ENCODE assay signal across 10 cellular contexts in the genomic region with DNA sequence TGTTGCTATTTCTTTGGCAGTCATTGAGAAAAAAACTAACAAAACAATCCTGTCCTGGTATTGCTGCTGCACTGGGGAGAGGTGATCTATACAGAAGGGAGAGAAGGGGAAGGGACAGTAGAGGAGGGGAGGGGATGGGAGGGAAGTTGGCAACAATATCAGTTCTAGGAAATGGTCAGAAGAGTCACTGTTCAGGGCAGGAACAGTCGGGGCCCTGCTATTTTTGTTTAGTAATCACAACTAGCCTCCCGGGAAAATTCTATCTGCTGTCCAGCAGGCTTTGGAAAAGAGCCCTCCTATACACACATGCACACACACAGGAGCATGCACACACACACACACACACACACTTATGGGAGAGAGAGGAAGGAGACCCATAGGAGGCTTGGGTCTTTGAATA.
DNase-seq lines count a peak whose midpoint lies in the region; ATAC-seq, FAIRE-seq and TF ChIP-seq lines count a peak whose summit lies in the region.
"Had no signal": no experiment of that assay in that cellular context is flagged by ENCODE, and none has a peak within 500 bp of the region (broad histone marks: within the 10 kb centered on the region; RNA-seq: fewer than 3 reads in every experiment).

No MANE protein-coding gene starts in this region.

- ATAC-seq in SK-N-SH treated with all-trans-retinoic acid at 6 μM for 48 hours, result no peak
- ATAC-seq in GM18505 (IDR thresholded peaks at IDR 0.05; ENCODE audit: unreplicated experiment), result no peak

- H3K27ac Mint-ChIP-seq in activated naive CD8-positive, alpha-beta T cell treated with anti-CD3 and anti-CD28 coated beads for 36 hours, result peak overlapping the region; percentile 96

- H3K9ac ChIP-seq in SK-N-SH (no peak overlapping the region), keratinocyte (ENCODE audit: control insufficient read depth, extremely low read depth, insufficient read depth, low read length) (no peak overlapping the region)

- dilution Hi-C loops in keratinocyte (cut with MboI; ENCODE audit: extremely low pct_ligation_motif_present, low sequenced_read_pairs), result no loop called here

- H3K4me1 ChIP-seq in SK-N-SH (ENCODE audit: control insufficient read depth in 1 of 2, insufficient read depth in 2 of 2, low read depth in 1 of 2, low read length in 1 of 2), result peaks cover 0 to 15% of the 10 kb centered on the region in 2 experiments; a peak in 2 of 4 replicates
- peaks cover 8% of the 10 kb centered on the region for H3K4me1 ChIP-seq in keratinocyte (ENCODE audit: control insufficient read depth, extremely low read depth, insufficient read depth, low read length)
- peaks cover 42% of the 10 kb centered on the region for H3K4me1 ChIP-seq in suprapubic skin

- TF ChIP-seq POLR2A in suprapubic skin (IDR thresholded peaks at IDR 0.05) (no peak), GM18505 (IDR thresholded peaks at IDR 0.05; ENCODE audit: borderline replicate concordance, extremely low read depth, insufficient read depth, insufficient read length) (no peak)

- TF ChIP-seq CTCF in SK-N-SH (IDR thresholded peaks at IDR 0.05), result no peak
- TF ChIP-seq CTCF in keratinocyte (optimal IDR thresholded peaks at IDR 0.05 in 1 of 3, IDR thresholded peaks at IDR 0.05 in 1 of 3, conservative IDR thresholded peaks at IDR 0.05 in 1 of 3; ENCODE audit: extremely low read depth in 1 of 3, insufficient read depth in 2 of 3, low read length in 3 of 3), result no peak
- no peak for TF ChIP-seq CTCF in suprapubic skin (IDR thresholded peaks at IDR 0.05)

- no peaks in the 10 kb centered on the region for H3K9me2 ChIP-seq in SK-N-SH

- peak overlapping the region; percentile 77 for H3K4me2 ChIP-seq in SK-N-SH
- no peak overlapping the region for H3K4me2 ChIP-seq in keratinocyte (ENCODE audit: control insufficient read depth, extremely low read depth, insufficient read depth, low read depth, low read length)

- H3K36me3 Mint-ChIP-seq in activated naive CD8-positive, alpha-beta T cell treated with anti-CD3 and anti-CD28 coated beads for 36 hours, result peaks cover 54% of the 10 kb centered on the region

- peaks cover 23% of the 10 kb centered on the region for H3K4me1 Mint-ChIP-seq in activated naive CD8-positive, alpha-beta T cell treated with anti-CD3 and anti-CD28 coated beads for 36 hours

- H3K36me3 ChIP-seq in SK-N-SH (replicated peaks in 1 of 2; ENCODE audit: control insufficient read depth in 1 of 2, insufficient read depth in 2 of 2, low read length in 1 of 2) (peaks cover 7 to 29% of the 10 kb centered on the region in 2 experiments), keratinocyte (ENCODE audit: control insufficient read depth in 2 of 2, extremely low read depth in 1 of 2, insufficient read depth in 2 of 2, low read length in 2 of 2) (no peaks in the 10 kb centered on the region), suprapubic skin (no peaks in the 10 kb centered on the region)
- H3K36me3 ChIP-seq: MG63 had no signal

- H3K4me3 Mint-ChIP-seq in activated naive CD8-positive, alpha-beta T cell treated with anti-CD3 and anti-CD28 coated beads for 36 hours, result peak overlapping the region; percentile 89

- TF ChIP-seq EP300 in SK-N-SH (IDR thresholded peaks at IDR 0.05; ENCODE audit: borderline replicate concordance in 1 of 2, low read depth in 1 of 2, low read length in 1 of 2), result no peak
- no peak for TF ChIP-seq EP300 in suprapubic skin (IDR thresholded peaks at IDR 0.05)

- H3K27me3 Mint-ChIP-seq in activated naive CD8-positive, alpha-beta T cell treated with anti-CD3 and anti-CD28 coated beads for 36 hours, result no peaks in the 10 kb centered on the region

- 80% methylated on average over 1 of the region's 2 CpGs for WGBS in SK-N-SH (ENCODE audit: low lambda C conversion rate)
- 11% methylated on average over 2 of the region's 2 CpGs for WGBS in suprapubic skin

- TF ChIP-seq RAD21 in SK-N-SH (IDR thresholded peaks at IDR 0.05; ENCODE audit: low read length), result no peak

- H3K9me3 Mint-ChIP-seq in activated naive CD8-positive, alpha-beta T cell treated with anti-CD3 and anti-CD28 coated beads for 36 hours, result peaks cover 11% of the 10 kb centered on the region

- H3F3A ChIP-seq in SK-N-SH (replicated peaks; ENCODE audit: insufficient read depth), result peaks cover 4% of the 10 kb centered on the region

- H3K9me3 ChIP-seq in SK-N-SH (peaks cover 13% of the 10 kb centered on the region), keratinocyte (ENCODE audit: control insufficient read depth, low read depth, low read length) (no peaks in the 10 kb centered on the region), suprapubic skin (no peaks in the 10 kb centered on the region)

- H4K20me1 ChIP-seq in SK-N-SH (ENCODE audit: insufficient read depth), result no peaks in the 10 kb centered on the region
- H4K20me1 ChIP-seq in keratinocyte (ENCODE audit: control insufficient read depth, extremely low read depth, insufficient read depth, low read length), result no peaks in the 10 kb centered on the region

- H3K9me1 ChIP-seq in keratinocyte (ENCODE audit: control insufficient read depth, extremely low read depth, insufficient read depth, low read length), result no peaks in the 10 kb centered on the region

- no peaks in the 10 kb centered on the region for H3K79me2 ChIP-seq in SK-N-SH (ENCODE audit: insufficient read depth)
- no peaks in the 10 kb centered on the region for H3K79me2 ChIP-seq in keratinocyte (ENCODE audit: control insufficient read depth, insufficient read depth, low read length)

- POLR2A ChIA-PET in SK-N-SH (lab: Yijun Ruan, JAX), result no interaction called here

- CTCF ChIA-PET in SK-N-SH (lab: Yijun Ruan, JAX), result no interaction called here

- H3K27ac ChIP-seq in SK-N-SH (ENCODE audit: low read depth in 2 of 2, low read length in 1 of 2) (peak overlapping the region in 1 of 2 experiments; percentile 93; a peak in 2 of 4 replicates), keratinocyte (ENCODE audit: control insufficient read depth, insufficient read depth, low read length) (no peak overlapping the region), suprapubic skin (peak overlapping the region; percentile 92)

- no peak for FAIRE-seq in keratinocyte (lab: Jason Lieb, UNC)
- FAIRE-seq: islet of Langerhans had no signal

- H3K27me3 ChIP-seq in SK-N-SH (ENCODE audit: insufficient read depth) (no peaks in the 10 kb centered on the region), keratinocyte (ENCODE audit: control insufficient read depth, extremely low read depth, insufficient read depth, low read length) (no peaks in the 10 kb centered on the region), suprapubic skin (no peaks in the 10 kb centered on the region)
- H3K27me3 ChIP-seq: MG63 had no signal

- DNase-seq in SK-N-SH (no peak), keratinocyte (ENCODE audit: low read depth, low spot score) (no peak), suprapubic skin (ENCODE audit: low spot score in 2 of 2) (no peak), 8988T (no peak)
- no peak for DNase-seq in activated naive CD8-positive, alpha-beta T cell treated with anti-CD3 and anti-CD28 coated beads for 36 hours
- DNase-seq in activated CD8-positive, alpha-beta memory T cell treated with anti-CD3 and anti-CD28 coated beads, Interleukin-2, amount 50 U/mL, for 4 hours, result no peak
- DNase-seq: MG63 had no signal

- H3K4me3 ChIP-seq in SK-N-SH (ENCODE audit: low read depth in 2 of 2, low read length in 1 of 2) (no peak overlapping the region), keratinocyte (ENCODE audit: control insufficient read depth in 2 of 3, extremely low read depth in 1 of 3, insufficient read depth in 2 of 3, low read depth in 1 of 3, low read length in 3 of 3) (no peak overlapping the region), suprapubic skin (peak overlapping the region; percentile 43)
- H3K4me3 ChIP-seq: MG63 had no signal

- H2AFZ ChIP-seq in SK-N-SH (ENCODE audit: low read depth) (no peak overlapping the region), keratinocyte (ENCODE audit: control insufficient read depth, low read length) (peak overlapping the region; percentile 5)

TF ChIP-seq in SK-N-SH, 30 proteins besides CTCF, POLR2A, EP300 and RAD21 (continues in another document):
- no peak for TF ChIP-seq TCF12 (IDR thresholded peaks at IDR 0.05)

TF ChIP-seq in SK-N-SH treated with all-trans-retinoic acid at 6 μM for 48 hours, 23 proteins besides CTCF, POLR2A, EP300 and RAD21 (continues in another document):
- TF ChIP-seq ZNF8 (CRISPR knock-in tag; IDR thresholded peaks at IDR 0.05) (no peak), PATZ1 (CRISPR knock-in tag; IDR thresholded peaks at IDR 0.05; ENCODE audit: borderline replicate concordance) (no peak), TCF4 (CRISPR knock-in tag; IDR thresholded peaks at IDR 0.05; ENCODE audit: borderline replicate concordance) (no peak), ZNF70 (CRISPR knock-in tag; IDR thresholded peaks at IDR 0.05) (no peak), SNAI2 (CRISPR knock-in tag; IDR thresholded peaks at IDR 0.05) (no peak), OSR1 (CRISPR knock-in tag; IDR thresholded peaks at IDR 0.05) (no peak)
- TF ChIP-seq, protein P1, sequence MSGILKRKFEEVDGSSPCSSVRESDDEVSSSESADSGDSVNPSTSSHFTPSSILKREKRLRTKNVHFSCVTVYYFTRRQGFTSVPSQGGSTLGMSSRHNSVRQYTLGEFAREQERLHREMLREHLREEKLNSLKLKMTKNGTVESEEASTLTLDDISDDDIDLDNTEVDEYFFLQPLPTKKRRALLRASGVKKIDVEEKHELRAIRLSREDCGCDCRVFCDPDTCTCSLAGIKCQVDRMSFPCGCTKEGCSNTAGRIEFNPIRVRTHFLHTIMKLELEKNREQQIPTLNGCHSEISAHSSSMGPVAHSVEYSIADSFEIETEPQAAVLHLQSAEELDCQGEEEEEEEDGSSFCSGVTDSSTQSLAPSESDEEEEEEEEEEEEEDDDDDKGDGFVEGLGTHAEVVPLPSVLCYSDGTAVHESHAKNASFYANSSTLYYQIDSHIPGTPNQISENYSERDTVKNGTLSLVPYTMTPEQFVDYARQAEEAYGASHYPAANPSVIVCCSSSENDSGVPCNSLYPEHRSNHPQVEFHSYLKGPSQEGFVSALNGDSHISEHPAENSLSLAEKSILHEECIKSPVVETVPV (CRISPR knock-in tag; IDR thresholded peaks at IDR 0.05), result no peak
